Comparison of ENCODE assay signal across 8 cellular contexts in the genomic region with DNA sequence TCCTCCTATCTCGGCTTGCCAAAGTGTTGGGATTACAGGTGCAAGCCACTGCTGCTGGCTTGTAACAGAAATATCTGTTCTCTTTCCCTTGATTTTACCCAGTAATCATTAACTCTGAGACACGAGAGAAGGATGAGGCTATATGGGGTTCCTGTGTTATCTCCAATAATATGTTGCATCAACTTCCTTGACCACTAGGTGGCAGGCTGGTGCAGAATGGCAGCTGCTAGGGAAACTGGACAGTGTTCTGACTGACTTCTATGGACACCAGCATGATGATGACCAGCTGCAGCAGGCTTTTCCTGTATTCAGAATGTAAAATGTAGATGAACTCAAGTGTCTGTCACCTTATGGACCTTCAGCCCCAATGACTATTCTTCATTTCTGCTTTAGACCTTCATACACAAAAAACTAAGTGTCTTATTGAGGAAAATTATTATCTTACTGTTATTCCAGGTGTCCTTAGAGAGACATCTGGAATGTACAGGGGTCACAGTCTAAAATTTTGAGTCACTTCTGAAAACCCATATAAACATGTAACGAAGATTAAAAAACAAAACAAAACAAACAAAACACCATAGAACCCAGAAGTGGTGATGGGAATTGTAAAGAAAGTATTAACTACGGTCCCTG. TPM values are rescaled to one million over a fixed set of nuclear protein-coding genes. Genes with fewer than 3 reads are reported as not detected.
DNase-seq lines count a peak whose midpoint lies in the region; ATAC-seq and TF ChIP-seq lines count a peak whose summit lies in the region.

No MANE protein-coding gene starts in this region.

- peak; percentile 96 for TF ChIP-seq CTCF in choroid plexus epithelial cell (conservative IDR thresholded peaks at IDR 0.05; ENCODE audit: low read depth, low read length)
- peak in 2 of 3 donors; percentile 17 to 73 for TF ChIP-seq CTCF in lower leg skin (IDR thresholded peaks at IDR 0.05)

- DNase-seq in AG20443 (ENCODE audit: low spot score) (peak; percentile 82), NCI-H2196 treated with DMSO at 0.1 percent for 48 hours (lab: John Stamatoyannopoulos, UW; ENCODE audit: unreplicated experiment) (peak; percentile 20), choroid plexus epithelial cell (ENCODE audit: low read depth) (peak; percentile 89), lower leg skin (ENCODE audit: low spot score in 2 of 2) (peak; percentile 85 to 93)
- DNase-seq in activated CD4-positive, alpha-beta T cell treated with anti-CD3 and anti-CD28 coated beads for 24 hours (ENCODE audit: low read depth in 2 of 2): peak; percentile 63 to 72
- DNase-seq in stimulated activated CD8-positive, alpha-beta memory T cell treated with anti-CD3 and anti-CD28 coated beads, Interleukin-15, amount 100 ng/mL, for 1 hour (ENCODE audit: low read depth): peak; percentile 46

- intact Hi-C loops in lower leg skin (cut with DNase I; ENCODE audit: low total_unique reads): loop anchor here (5.0 kb wide), 1 partner anchor 57 kb away; no protein-coding TSS in a partner anchor

- peak; percentile 95 for ATAC-seq in GM18517 (IDR thresholded peaks at IDR 0.05; ENCODE audit: unreplicated experiment)
- peak; percentile 91 for ATAC-seq in HG02973 (IDR thresholded peaks at IDR 0.05; ENCODE audit: unreplicated experiment)

- H3K4me3 ChIP-seq in choroid plexus epithelial cell (ENCODE audit: low read depth, low read length) (no peak overlapping the region), lower leg skin (ENCODE audit: low read depth, poor library complexity, severe bottlenecking) (no peak overlapping the region)

- no peak for TF ChIP-seq POLR2A in lower leg skin (IDR thresholded peaks at IDR 0.05)

- 50 to 54% methylated on average over 4 of the region's 4 CpGs for WGBS in lower leg skin, 2 donors

RNA-seq across cellular contexts. Expression of a gene that starts 20.4 kb away (rescaled TPM):
- 10 to 100 TPM; 26.1 to 51.7 (median 33.3) TPM for total RNA-seq in lower leg skin

RNA-seq across cellular contexts. Expression of a gene that starts 21.8 kb away (rescaled TPM):
- total RNA-seq in lower leg skin: 10 to 100 TPM; 11.3 to 13.2 (median 12.2) TPM

Comparison
In these comparisons a context has a peak if more than half of its experiments do, and no peak if none do; other contexts are left out.
1. DNase-seq: peak in every context shown above with its lines; median percentile 89 in choroid plexus epithelial cell; 89 in lower leg skin; 82 in AG20443; 68 in activated CD4-positive, alpha-beta T cell treated with anti-CD3 and anti-CD28 coated beads for 24 hours; 46 in stimulated activated CD8-positive, alpha-beta memory T cell treated with anti-CD3 and anti-CD28 coated beads, Interleukin-15, amount 100 ng/mL, for 1 hour; 20 in NCI-H2196 treated with DMSO at 0.1 percent for 48 hours.